ENCODE assay signal across 8 cellular contexts in the genomic region with DNA sequence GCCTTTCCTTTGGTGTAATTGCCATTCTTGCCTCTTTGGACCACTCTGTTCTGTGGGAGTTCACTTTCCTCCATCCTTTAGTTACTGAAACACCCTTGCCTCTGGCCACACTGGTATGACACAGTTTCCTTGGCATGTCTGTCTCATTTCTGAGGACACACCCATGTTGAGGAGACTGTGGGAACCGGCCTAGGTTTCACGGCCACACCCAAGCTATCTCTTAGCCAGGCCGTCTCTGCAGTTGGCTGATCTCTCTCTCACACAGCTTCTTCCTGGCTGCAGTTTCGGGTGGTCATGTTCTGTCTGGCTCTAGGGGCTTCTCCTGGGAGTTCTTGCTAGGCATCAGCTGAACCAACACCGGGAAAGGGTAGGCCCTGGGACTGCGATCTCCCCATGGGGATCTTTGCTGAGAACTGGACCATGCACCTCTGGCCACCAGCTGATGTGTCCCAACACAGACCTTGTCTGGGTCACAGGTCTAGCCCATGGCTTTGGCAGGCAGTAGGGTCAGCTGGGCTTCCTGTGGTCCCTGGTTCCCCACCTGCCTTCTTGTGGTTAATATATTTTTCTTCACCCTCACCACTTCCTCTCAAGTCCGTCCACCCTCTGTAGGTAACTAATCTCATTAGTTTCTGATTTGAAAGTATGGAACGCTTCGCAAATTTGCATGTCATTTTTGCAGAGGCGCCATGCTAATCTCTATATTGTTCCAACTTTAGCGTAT. TPM values are rescaled to one million over a fixed set of nuclear protein-coding genes. Genes with fewer than 3 reads are reported as not detected.
DNase-seq lines count a peak whose midpoint lies in the region; ATAC-seq and TF ChIP-seq lines count a peak whose summit lies in the region.

No MANE protein-coding gene starts in this region.

- peak; percentile 97 for ATAC-seq in GM18511 (IDR thresholded peaks at IDR 0.05; ENCODE audit: unreplicated experiment)
- ATAC-seq in HG02588 (IDR thresholded peaks at IDR 0.05; ENCODE audit: unreplicated experiment), result peak; percentile 84
- ATAC-seq in WTC11, result no peak

- H3K36me3 Mint-ChIP-seq in type B pancreatic cell, result peaks cover 22% of the 10 kb centered on the region
- peaks cover 11% of the 10 kb centered on the region for H3K36me3 Mint-ChIP-seq in WTC11

- H3K4me3 Mint-ChIP-seq in type B pancreatic cell (no peak overlapping the region), WTC11 (no peak overlapping the region)

- DNase-seq in NCI-H460 (ENCODE audit: extremely low read depth, low read depth) (peak; percentile 95), fibroblast of mammary gland (ENCODE audit: low read depth) (peak; percentile 90), type B pancreatic cell (ENCODE audit: extremely low spot score, unreplicated experiment) (no peak), NCI-H82 (lab: John Stamatoyannopoulos, UW) (no peak), WTC11 (ENCODE audit: low spot score) (no peak), NCI-H526 treated with DMSO at 0.1 percent for 48 hours (lab: John Stamatoyannopoulos, UW) (no peak)

- H3K27ac Mint-ChIP-seq in type B pancreatic cell (peak overlapping the region; percentile 96), WTC11 (no peak overlapping the region)

- no peak overlapping the region for H3K4me3 ChIP-seq in fibroblast of mammary gland (ENCODE audit: control insufficient read depth, low read depth, low read length)

- POLR2A ChIA-PET in WTC11 (lab: Charles Lee), result interaction anchor here (1.1 kb wide), 1 partner anchor 12 kb away, joined by 3 read pairs; no protein-coding TSS in a partner anchor

- peaks cover 4% of the 10 kb centered on the region for H3K9me3 Mint-ChIP-seq in type B pancreatic cell
- peaks cover 19% of the 10 kb centered on the region for H3K9me3 Mint-ChIP-seq in WTC11

- CTCF ChIA-PET in WTC11 (lab: Charles Lee), result interaction anchor here (1.5 kb wide), 1 partner anchor 12 kb away, joined by 6 read pairs; no protein-coding TSS in a partner anchor

- TF ChIP-seq CTCF in fibroblast of mammary gland (conservative IDR thresholded peaks at IDR 0.05; ENCODE audit: control insufficient read depth, insufficient read depth, low read depth, low read length) (no peak), type B pancreatic cell (conservative IDR thresholded peaks at IDR 0.05) (no peak), WTC11 (IDR thresholded peaks at IDR 0.05) (no peak)

- peaks cover 13% of the 10 kb centered on the region for H3K4me1 Mint-ChIP-seq in type B pancreatic cell (ENCODE audit: unreplicated experiment)
- H3K4me1 Mint-ChIP-seq in WTC11, result peaks cover 5% of the 10 kb centered on the region

- H3K27me3 Mint-ChIP-seq in type B pancreatic cell (no peaks in the 10 kb centered on the region), WTC11 (ENCODE audit: low read depth) (no peaks in the 10 kb centered on the region)

TF ChIP-seq in WTC11, 78 proteins besides CTCF, POLR2A, EP300 and RAD21:
- no peak for TF ChIP-seq CREM (CRISPR knock-in tag; IDR thresholded peaks at IDR 0.05)
- TF ChIP-seq FOXP1 (CRISPR knock-in tag; IDR thresholded peaks at IDR 0.05; ENCODE audit: borderline replicate concordance), result no peak
- no peak for TF ChIP-seq TEAD1 (CRISPR knock-in tag; IDR thresholded peaks at IDR 0.05)
- TF ChIP-seq PRRX2 (CRISPR knock-in tag; IDR thresholded peaks at IDR 0.05), result no peak

RNA-seq across cellular contexts. Expression of a gene that starts 24.9 kb away (rescaled TPM):
- total RNA-seq in NCI-H460 (2014; rRNA removed; shearing (Covaris generic)), result 1.6 and 1.8 TPM in 2 replicates
- 1.2 and 2.2 TPM in 2 replicates for polyA plus RNA-seq in NCI-H460 (2014; cell fraction: nucleus; rRNA removed)
- total RNA-seq in type B pancreatic cell (ENCODE audit: low replicate concordance), result 7.1 and 16.8 TPM in 2 replicates
- 0.66 to 1.1 TPM (median 0.71 TPM) in 3 replicates for total RNA-seq in WTC11 (2021)

RNA-seq across cellular contexts. Expression of a gene that starts 54.9 kb away (rescaled TPM):
- total RNA-seq in NCI-H460 (2014; rRNA removed; shearing (Covaris generic)), result 330 and 335 TPM in 2 replicates
- polyA plus RNA-seq in NCI-H460 (2014; cell fraction: nucleus; rRNA removed), result 140 and 170 TPM in 2 replicates
- total RNA-seq in type B pancreatic cell (ENCODE audit: low replicate concordance) (224 and 294 TPM in 2 replicates), WTC11 (2021) (265 to 276 TPM (median 269 TPM) in 3 replicates)

Comparison
In these comparisons a context has a peak if more than half of its experiments do, and no peak if none do; other contexts are left out.
1. DNase-seq: peak in NCI-H460 (single experiment) and fibroblast of mammary gland (single experiment); none in type B pancreatic cell (single experiment), NCI-H82 (single experiment), WTC11 (single experiment) and NCI-H526 treated with DMSO at 0.1 percent for 48 hours (single experiment).